Comparison of ENCODE assay signal across 1 cellular context in genomic region chr15:52137432-52138357, GRCh38.
TF ChIP-seq lines count a peak whose summit lies in the region.

No MANE protein-coding gene starts in this region.

TF ChIP-seq in HepG2, 621 proteins besides CTCF, POLR2A, EP300 and RAD21 (continued from another document and continues in another):
- no peak for TF ChIP-seq ZBTB21 (CRISPR knock-in tag; IDR thresholded peaks at IDR 0.05)
- TF ChIP-seq HNF4A (CRISPR knock-in tag; IDR thresholded peaks at IDR 0.05) = peak; percentile 92
- TF ChIP-seq ZNF772 (CRISPR knock-in tag; IDR thresholded peaks at IDR 0.05) = no peak; the same call in 1 of the 2 replicates
- TF ChIP-seq ZNF33B (CRISPR knock-in tag; IDR thresholded peaks at IDR 0.05) = no peak
- TF ChIP-seq CREM (IDR thresholded peaks at IDR 0.05) = no peak
- no peak for TF ChIP-seq CREM (CRISPR knock-in tag; IDR thresholded peaks at IDR 0.05)
- TF ChIP-seq JDP2 (CRISPR knock-in tag; IDR thresholded peaks at IDR 0.05; ENCODE audit: borderline replicate concordance) = no peak
- no peak for TF ChIP-seq ZNF17 (CRISPR knock-in tag; IDR thresholded peaks at IDR 0.05)
- TF ChIP-seq ZNF337 (CRISPR knock-in tag; IDR thresholded peaks at IDR 0.05; ENCODE audit: borderline replicate concordance, low read depth) = no peak
- peak; percentile 76 for TF ChIP-seq TEAD3 (CRISPR knock-in tag; optimal IDR thresholded peaks at IDR 0.05; ENCODE audit: borderline replicate concordance)
- TF ChIP-seq TRIM22 (IDR thresholded peaks at IDR 0.05) = no peak
- TF ChIP-seq SMARCC2 (IDR thresholded peaks at IDR 0.05) = no peak
- TF ChIP-seq IKZF1 (IDR thresholded peaks at IDR 0.05) = no peak
- no peak for TF ChIP-seq THYN1 (CRISPR knock-in tag; IDR thresholded peaks at IDR 0.05; ENCODE audit: borderline replicate concordance, low read depth)
- TF ChIP-seq GTF2F1 (IDR thresholded peaks at IDR 0.05; ENCODE audit: low read length) = no peak
- TF ChIP-seq ZNF646 (CRISPR knock-in tag; IDR thresholded peaks at IDR 0.05) = no peak
- TF ChIP-seq ZC3H13 (CRISPR knock-in tag; IDR thresholded peaks at IDR 0.05) = no peak
- no peak for TF ChIP-seq PCBP2 (optimal IDR thresholded peaks at IDR 0.05; ENCODE audit: low read depth, low read length, poor library complexity, severe bottlenecking)
- no peak for TF ChIP-seq ZBTB44 (CRISPR knock-in tag; IDR thresholded peaks at IDR 0.05)
- TF ChIP-seq JUND (CRISPR knock-in tag; IDR thresholded peaks at IDR 0.05) = 0 out of 2 replicates have a peak, but pooled peaks have one; percentile 11
- no peak for TF ChIP-seq MXD1 (CRISPR knock-in tag; IDR thresholded peaks at IDR 0.05)
- 0 out of 2 replicates have a peak, but pooled peaks have one; percentile 22 for TF ChIP-seq ZNF800 (CRISPR knock-in tag; IDR thresholded peaks at IDR 0.05)
- no peak for TF ChIP-seq ZBTB46 (CRISPR knock-in tag; IDR thresholded peaks at IDR 0.05; ENCODE audit: borderline replicate concordance)
- TF ChIP-seq ZBTB1 (CRISPR knock-in tag; IDR thresholded peaks at IDR 0.05; ENCODE audit: borderline replicate concordance) = no peak
- TF ChIP-seq ZNF331 (CRISPR knock-in tag; IDR thresholded peaks at IDR 0.05) = no peak; the same call in 1 of the 2 replicates
- TF ChIP-seq MYC (CRISPR knock-in tag; IDR thresholded peaks at IDR 0.05; ENCODE audit: borderline replicate concordance) = peak; percentile 48; the same call in 1 of the 2 replicates
- TF ChIP-seq PHF8 (CRISPR knock-in tag; IDR thresholded peaks at IDR 0.05) = peak; percentile 48; the same call in 1 of the 2 replicates
- no peak for TF ChIP-seq KDM4B (CRISPR knock-in tag; IDR thresholded peaks at IDR 0.05)
- TF ChIP-seq ZKSCAN1 (IDR thresholded peaks at IDR 0.05; ENCODE audit: low read length) = no peak
- 0 out of 2 replicates have a peak, but pooled peaks have one; percentile 17 for TF ChIP-seq ZBTB3 (CRISPR knock-in tag; IDR thresholded peaks at IDR 0.05; ENCODE audit: borderline replicate concordance, low read depth)
- TF ChIP-seq ZNF343 (CRISPR knock-in tag; IDR thresholded peaks at IDR 0.05) = no peak
- no peak for TF ChIP-seq ZNF558 (CRISPR knock-in tag; IDR thresholded peaks at IDR 0.05; ENCODE audit: borderline replicate concordance)
- TF ChIP-seq SAFB2 (CRISPR knock-in tag; IDR thresholded peaks at IDR 0.05; ENCODE audit: borderline replicate concordance, low read depth) = no peak
- TF ChIP-seq THAP9 (CRISPR knock-in tag; IDR thresholded peaks at IDR 0.05; ENCODE audit: borderline replicate concordance) = no peak
- TF ChIP-seq TBX2 (CRISPR knock-in tag; IDR thresholded peaks at IDR 0.05; ENCODE audit: borderline replicate concordance) = peak; percentile 47; the same call in 1 of the 2 replicates
- no peak for TF ChIP-seq ZNF841 (CRISPR knock-in tag; IDR thresholded peaks at IDR 0.05; ENCODE audit: borderline replicate concordance)
- TF ChIP-seq KDM5B (CRISPR knock-in tag; IDR thresholded peaks at IDR 0.05; ENCODE audit: borderline replicate concordance) = no peak
- TF ChIP-seq ZNF574 (CRISPR knock-in tag; IDR thresholded peaks at IDR 0.05) = peak; percentile 47; the same call in 1 of the 2 replicates
- no peak for TF ChIP-seq E2F5 (CRISPR knock-in tag; conservative IDR thresholded peaks at IDR 0.05)
